Comparison of ENCODE assay signal across 1 cellular context in the genomic region with DNA sequence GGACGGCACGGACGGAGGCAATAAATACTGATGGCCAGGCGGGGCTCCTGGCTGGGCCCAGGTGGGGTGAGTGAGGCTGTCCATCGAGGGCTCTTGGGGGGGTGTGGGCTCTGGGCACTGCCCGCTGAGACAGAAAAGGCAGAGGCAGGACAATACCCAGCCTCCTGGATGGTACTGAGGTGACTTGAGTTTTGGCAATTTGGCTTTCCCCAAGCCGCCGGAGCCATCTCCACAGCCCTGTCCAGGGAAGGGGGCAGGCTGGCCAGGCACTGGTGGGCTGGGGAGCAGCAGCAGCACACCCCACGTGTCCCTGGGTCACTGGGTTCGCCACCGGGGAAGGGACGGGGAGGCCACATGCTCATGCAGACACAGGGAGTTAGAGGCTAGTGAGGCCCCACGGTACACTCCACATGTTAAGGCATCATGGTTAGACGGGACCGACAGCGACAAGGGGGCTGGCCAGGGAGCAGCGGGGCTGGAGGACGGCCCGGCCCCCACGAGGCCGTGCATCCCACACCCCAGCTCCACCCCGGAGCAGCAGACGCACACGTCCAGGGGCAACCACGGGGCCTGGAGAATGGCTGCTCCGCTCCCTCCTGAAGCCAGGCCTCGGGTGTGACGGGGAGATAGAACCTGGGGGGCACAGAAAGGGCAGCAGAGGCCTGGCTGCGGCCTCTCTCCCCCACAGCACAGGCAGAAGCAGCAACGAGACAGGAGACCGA.
TF ChIP-seq lines count a peak whose summit lies in the region.

No MANE protein-coding gene starts in this region.

TF ChIP-seq in GM12878, 131 proteins besides CTCF, POLR2A, EP300 and RAD21:
- TF ChIP-seq KAT2A (conservative IDR thresholded peaks at IDR 0.05; ENCODE audit: control insufficient read depth, low read depth, low read length) (no peak), CHD2 (IDR thresholded peaks at IDR 0.05; ENCODE audit: borderline replicate concordance, low read depth, low read length) (peak; percentile 49; the same call in 1 of the 2 replicates), ATF7 (IDR thresholded peaks at IDR 0.05; ENCODE audit: low read depth) (no peak), TCF12 (IDR thresholded peaks at IDR 0.05; ENCODE audit: low read depth, low read length) (no peak), TCF3 (IDR thresholded peaks at IDR 0.05; ENCODE audit: borderline replicate concordance, insufficient read depth, low read depth, low read length) (peak; percentile 37; the same call in 1 of the 2 replicates), POU2F2 (IDR thresholded peaks at IDR 0.05; ENCODE audit: borderline replicate concordance, low read depth, low read length) (peak; percentile 31; the same call in 1 of the 3 replicates), TAF1 (IDR thresholded peaks at IDR 0.05; ENCODE audit: borderline replicate concordance, low read depth, low read length) (no peak), SIN3A (IDR thresholded peaks at IDR 0.05; ENCODE audit: low read depth, low read length) (no peak), HDAC2 (IDR thresholded peaks at IDR 0.05) (no peak), SMAD1 (IDR thresholded peaks at IDR 0.05; ENCODE audit: low read depth, partially characterized antibody) (no peak), FOXK2 (IDR thresholded peaks at IDR 0.05) (no peak), POLR2AphosphoS5 (IDR thresholded peaks at IDR 0.05; ENCODE audit: low read length) (peak; percentile 17), HDGF (IDR thresholded peaks at IDR 0.05) (no peak), IKZF2 (IDR thresholded peaks at IDR 0.05) (no peak), CHD4 (IDR thresholded peaks at IDR 0.05) (no peak), ZNF622 (IDR thresholded peaks at IDR 0.05) (no peak), MXI1 (IDR thresholded peaks at IDR 0.05; ENCODE audit: low read depth, low read length) (no peak), SMAD5 (IDR thresholded peaks at IDR 0.05; ENCODE audit: low read depth) (no peak), KDM1A (IDR thresholded peaks at IDR 0.05; ENCODE audit: borderline replicate concordance) (no peak), POLR2AphosphoS2 (IDR thresholded peaks at IDR 0.05; ENCODE audit: low read depth, low read length) (peak; percentile 74)
- TF ChIP-seq, protein P1, sequence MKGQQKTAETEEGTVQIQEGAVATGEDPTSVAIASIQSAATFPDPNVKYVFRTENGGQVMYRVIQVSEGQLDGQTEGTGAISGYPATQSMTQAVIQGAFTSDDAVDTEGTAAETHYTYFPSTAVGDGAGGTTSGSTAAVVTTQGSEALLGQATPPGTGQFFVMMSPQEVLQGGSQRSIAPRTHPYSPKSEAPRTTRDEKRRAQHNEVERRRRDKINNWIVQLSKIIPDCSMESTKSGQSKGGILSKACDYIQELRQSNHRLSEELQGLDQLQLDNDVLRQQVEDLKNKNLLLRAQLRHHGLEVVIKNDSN (IDR thresholded peaks at IDR 0.05; ENCODE audit: borderline replicate concordance, extremely low read length, insufficient read depth, low read depth, low read length): no peak
- TF ChIP-seq, protein P2, sequence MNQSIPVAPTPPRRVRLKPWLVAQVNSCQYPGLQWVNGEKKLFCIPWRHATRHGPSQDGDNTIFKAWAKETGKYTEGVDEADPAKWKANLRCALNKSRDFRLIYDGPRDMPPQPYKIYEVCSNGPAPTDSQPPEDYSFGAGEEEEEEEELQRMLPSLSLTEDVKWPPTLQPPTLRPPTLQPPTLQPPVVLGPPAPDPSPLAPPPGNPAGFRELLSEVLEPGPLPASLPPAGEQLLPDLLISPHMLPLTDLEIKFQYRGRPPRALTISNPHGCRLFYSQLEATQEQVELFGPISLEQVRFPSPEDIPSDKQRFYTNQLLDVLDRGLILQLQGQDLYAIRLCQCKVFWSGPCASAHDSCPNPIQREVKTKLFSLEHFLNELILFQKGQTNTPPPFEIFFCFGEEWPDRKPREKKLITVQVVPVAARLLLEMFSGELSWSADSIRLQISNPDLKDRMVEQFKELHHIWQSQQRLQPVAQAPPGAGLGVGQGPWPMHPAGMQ (IDR thresholded peaks at IDR 0.05; ENCODE audit: borderline replicate concordance): no peak
- TF ChIP-seq, protein P3, sequence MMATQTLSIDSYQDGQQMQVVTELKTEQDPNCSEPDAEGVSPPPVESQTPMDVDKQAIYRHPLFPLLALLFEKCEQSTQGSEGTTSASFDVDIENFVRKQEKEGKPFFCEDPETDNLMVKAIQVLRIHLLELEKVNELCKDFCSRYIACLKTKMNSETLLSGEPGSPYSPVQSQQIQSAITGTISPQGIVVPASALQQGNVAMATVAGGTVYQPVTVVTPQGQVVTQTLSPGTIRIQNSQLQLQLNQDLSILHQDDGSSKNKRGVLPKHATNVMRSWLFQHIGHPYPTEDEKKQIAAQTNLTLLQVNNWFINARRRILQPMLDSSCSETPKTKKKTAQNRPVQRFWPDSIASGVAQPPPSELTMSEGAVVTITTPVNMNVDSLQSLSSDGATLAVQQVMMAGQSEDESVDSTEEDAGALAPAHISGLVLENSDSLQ (IDR thresholded peaks at IDR 0.05): no peak
- TF ChIP-seq, protein P4, sequence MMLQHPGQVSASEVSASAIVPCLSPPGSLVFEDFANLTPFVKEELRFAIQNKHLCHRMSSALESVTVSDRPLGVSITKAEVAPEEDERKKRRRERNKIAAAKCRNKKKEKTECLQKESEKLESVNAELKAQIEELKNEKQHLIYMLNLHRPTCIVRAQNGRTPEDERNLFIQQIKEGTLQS (IDR thresholded peaks at IDR 0.05; ENCODE audit: borderline replicate concordance, extremely low read depth, low read depth, low read length): no peak
